Comparison of ENCODE assay signal across 25 cellular contexts in genomic region chr1:77709727-77710126, GRCh38. TPM values are rescaled to one million over a fixed set of nuclear protein-coding genes. Genes with fewer than 3 reads are reported as not detected.
A peak's percentile ranks its signal among the peaks of the same experiment; 100 is the strongest.
DNase-seq lines count a peak whose midpoint lies in the region; ATAC-seq, FAIRE-seq and TF ChIP-seq lines count a peak whose summit lies in the region.
"Had no signal": no experiment of that assay in that cellular context is flagged by ENCODE, and none has a peak within 500 bp of the region (broad histone marks: within the 10 kb centered on the region; RNA-seq: fewer than 3 reads in every experiment).

No MANE protein-coding gene starts in this region.

- FAIRE-seq in GM12892 (lab: Jason Lieb, UNC), result peak; percentile 54
- FAIRE-seq in GM19239 (lab: Jason Lieb, UNC), result peak; percentile 31
- FAIRE-seq in astrocyte (lab: Jason Lieb, UNC), result peak; percentile 45
- FAIRE-seq: G401.6, GM12891, GM18507 had no signal

- ATAC-seq in memory B cell (ENCODE audit: low read depth) (no peak), GM19351 (IDR thresholded peaks at IDR 0.05; ENCODE audit: unreplicated experiment) (no peak), HG03354 (IDR thresholded peaks at IDR 0.05; ENCODE audit: poor library complexity, severe bottlenecking, unreplicated experiment) (no peak)

- no peaks in the 10 kb centered on the region for H3K27me3 ChIP-seq in astrocyte (ENCODE audit: insufficient read depth, low read length)
- H3K27me3 ChIP-seq: BE2C, BLaER1 had no signal

- H3K27ac Mint-ChIP-seq in astrocyte (ENCODE audit: unreplicated experiment) (no peak overlapping the region), memory B cell (peak overlapping the region; percentile 2)
- H3K27ac Mint-ChIP-seq: CD4-positive, CD25-positive, alpha-beta regulatory T cell had no signal

- no peak overlapping the region for H3K4me3 ChIP-seq in astrocyte (ENCODE audit: insufficient read depth, low read depth, low read length)
- H3K4me3 ChIP-seq: BLaER1 had no signal

- no peak for TF ChIP-seq CTCF in astrocyte (IDR thresholded peaks at IDR 0.05; ENCODE audit: insufficient read depth, low read depth, low read length)

- no peak overlapping the region for H2AFZ ChIP-seq in astrocyte (ENCODE audit: low read depth, low read length)

- DNase-seq in GM12892 (ENCODE audit: insufficient read length) (no peak), GM19239 (ENCODE audit: insufficient read length, low spot score) (no peak), astrocyte (ENCODE audit: low read depth) (no peak), memory B cell (ENCODE audit: low spot score in 2 of 2) (no peak), NCI-H446 treated with DMSO at 0.1 percent for 48 hours (lab: John Stamatoyannopoulos, UW) (no peak), DMS153 treated with DMSO at 0.1 percent for 48 hours (lab: John Stamatoyannopoulos, UW; ENCODE audit: unreplicated experiment) (no peak)
- DNase-seq: 8988T; ACHN; BE2C; C1 segment of cervical spinal cord; CD4-positive, alpha-beta memory T cell; CD4-positive, CD25-positive, alpha-beta regulatory T cell; CD8-positive, alpha-beta memory T cell; COR-L47; DMS 273 treated with DMSO at 0.1 percent for 48 hours; DMS153; DMS79 treated with DMSO at 0.1 percent for 48 hours; GF-D8 had no signal

- TF ChIP-seq POLR2A in GM12892 (IDR thresholded peaks at IDR 0.05; ENCODE audit: low read depth, low read length), result no peak

- no peaks in the 10 kb centered on the region for H3K9me3 ChIP-seq in astrocyte (ENCODE audit: insufficient read depth, low read depth, low read length)
- H3K9me3 ChIP-seq: BE2C, BLaER1 had no signal

- H3K27me3 Mint-ChIP-seq in astrocyte (ENCODE audit: low read depth, unreplicated experiment) (no peaks in the 10 kb centered on the region), memory B cell (no peaks in the 10 kb centered on the region)
- H3K27me3 Mint-ChIP-seq: CD4-positive, alpha-beta memory T cell; CD4-positive, CD25-positive, alpha-beta regulatory T cell; CD8-positive, alpha-beta memory T cell had no signal

- H3K4me2 ChIP-seq in astrocyte (ENCODE audit: low read length), result no peak overlapping the region
- H3K4me2 ChIP-seq: BLaER1 had no signal

- H3K4me3 Mint-ChIP-seq in astrocyte (ENCODE audit: unreplicated experiment), result no peak overlapping the region
- no peak overlapping the region for H3K4me3 Mint-ChIP-seq in memory B cell
- H3K4me3 Mint-ChIP-seq: CD14-positive monocyte; CD4-positive, alpha-beta memory T cell; CD4-positive, CD25-positive, alpha-beta regulatory T cell; CD8-positive, alpha-beta memory T cell had no signal

- peaks cover 3% of the 10 kb centered on the region for H3K36me3 Mint-ChIP-seq in astrocyte (ENCODE audit: low read depth, unreplicated experiment)
- H3K36me3 Mint-ChIP-seq in memory B cell, result peaks cover 39% of the 10 kb centered on the region

- H3K79me2 ChIP-seq in astrocyte (ENCODE audit: insufficient read depth, low read length), result no peaks in the 10 kb centered on the region

- H3K36me3 ChIP-seq in astrocyte (ENCODE audit: insufficient read depth, low read length), result peaks cover 37% of the 10 kb centered on the region
- H3K36me3 ChIP-seq: BE2C had no signal

- no peaks in the 10 kb centered on the region for H3K9me3 Mint-ChIP-seq in astrocyte (ENCODE audit: unreplicated experiment)
- no peaks in the 10 kb centered on the region for H3K9me3 Mint-ChIP-seq in memory B cell
- H3K9me3 Mint-ChIP-seq: CD14-positive monocyte; CD4-positive, alpha-beta memory T cell; CD4-positive, CD25-positive, alpha-beta regulatory T cell; CD8-positive, alpha-beta memory T cell had no signal

- no peaks in the 10 kb centered on the region for H4K20me1 ChIP-seq in astrocyte (ENCODE audit: insufficient read depth, low read length)
- H4K20me1 ChIP-seq: BLaER1 had no signal

- H3K27ac ChIP-seq in astrocyte (ENCODE audit: low read depth, low read length), result no peak overlapping the region
- H3K27ac ChIP-seq: BLaER1 had no signal

- H3K9ac ChIP-seq in astrocyte (ENCODE audit: low read length), result no peak overlapping the region
- H3K9ac ChIP-seq: BLaER1 had no signal

- no peaks in the 10 kb centered on the region for H3K4me1 ChIP-seq in astrocyte (ENCODE audit: insufficient read depth, low read length)
- H3K4me1 ChIP-seq: BE2C had no signal

- H3K4me1 Mint-ChIP-seq in astrocyte (ENCODE audit: low read depth, unreplicated experiment) (peaks cover 4% of the 10 kb centered on the region), memory B cell (no peaks in the 10 kb centered on the region)
- H3K4me1 Mint-ChIP-seq: CD14-positive monocyte had no signal

RNA-seq across cellular contexts. Expression of gene ZZZ3, which starts 27.3 kb away (rescaled TPM):
- polyA plus RNA-seq in GM12892 (2012; ENCODE audit: missing spikeins), result 20.4 TPM
- 40.0 and 48.4 TPM in 2 replicates for total RNA-seq in astrocyte

RNA-seq across cellular contexts. Expression of gene USP33, which starts 49.9 kb away (rescaled TPM):
- 28.7 TPM for polyA plus RNA-seq in GM12892 (2012; ENCODE audit: missing spikeins)
- total RNA-seq in astrocyte, result 41.6 and 46.4 TPM in 2 replicates
